ENCODE assay signal across 8 cellular contexts in the genomic region with DNA sequence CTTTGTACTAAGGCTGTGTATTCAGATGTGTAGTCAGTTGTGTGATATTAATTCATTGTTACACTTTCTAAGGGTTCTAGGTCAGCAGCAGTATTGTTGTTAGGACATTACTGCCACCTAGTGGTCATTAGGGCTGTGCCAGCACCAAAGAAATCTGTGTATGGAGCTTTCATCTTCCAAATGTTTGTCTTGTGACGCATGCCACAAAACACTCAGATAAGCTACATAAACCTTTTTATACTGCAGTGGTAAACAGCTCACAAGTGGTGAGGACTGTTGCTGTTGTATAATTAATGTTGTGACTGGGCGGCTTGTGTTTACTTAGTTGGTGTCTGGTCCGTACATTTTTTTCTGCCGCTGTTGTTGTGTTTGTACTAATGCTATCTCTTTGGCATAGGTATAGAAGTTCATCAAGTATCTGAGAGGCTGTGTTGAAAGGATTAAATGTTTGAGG. TPM values are rescaled to one million over a fixed set of nuclear protein-coding genes. Genes with fewer than 3 reads are reported as not detected.
DNase-seq lines count a peak whose midpoint lies in the region; ATAC-seq and TF ChIP-seq lines count a peak whose summit lies in the region.

No MANE protein-coding gene starts in this region.

- DNase-seq in A172 (ENCODE audit: low spot score) (peak; percentile 87), NCI-H2196 (lab: John Stamatoyannopoulos, UW; ENCODE audit: unreplicated experiment) (peak; percentile 80), dedifferentiated amniotic fluid mesenchymal stem cell (ENCODE audit: extremely low spot score) (peak; percentile 88), right lobe of liver (peak in 2 of 3 donors; percentile 41 to 74)
- peak; percentile 43 for DNase-seq in activated CD4-positive, alpha-beta T cell treated with anti-CD3 and anti-CD28 coated beads for 1 hour
- peak; percentile 41 to 42 for DNase-seq in stimulated activated CD8-positive, alpha-beta memory T cell treated with anti-CD3 and anti-CD28 coated beads, Interleukin-15, amount 100 ng/mL, for 48 hours (ENCODE audit: low read depth in 2 of 2)

- H3K27me3 ChIP-seq in right lobe of liver = no peaks in the 10 kb centered on the region

- WGBS in right lobe of liver (ENCODE audit: insufficient coverage, low coverage, low lambda C conversion rate, missing lambda C conversion rate) = 25% methylated on average over 4 of the region's 4 CpGs

- no peak for TF ChIP-seq POLR2A in right lobe of liver (IDR thresholded peaks at IDR 0.05)

- H3K4me3 ChIP-seq in GM12875 (ENCODE audit: low read depth, low read length) = no peak overlapping the region
- H3K4me3 ChIP-seq in right lobe of liver = peak overlapping the region in 1 of 3 donors; percentile 31

- no peaks in the 10 kb centered on the region for H3K36me3 ChIP-seq in right lobe of liver

- intact Hi-C loops in right lobe of liver (cut with DNase I) = no loop called here

- no peaks in the 10 kb centered on the region for H3K4me1 ChIP-seq in right lobe of liver

- H3K9me3 ChIP-seq in right lobe of liver = no peaks in the 10 kb centered on the region

- ATAC-seq in HG03025 (IDR thresholded peaks at IDR 0.05; ENCODE audit: low FRiP score, unreplicated experiment) (peak; percentile 50), right lobe of liver (peak; percentile 97 to 98 (median 98))

- H3K27ac ChIP-seq in right lobe of liver = no peak overlapping the region

- TF ChIP-seq CTCF in GM12875 (IDR thresholded peaks at IDR 0.05; ENCODE audit: borderline replicate concordance, insufficient read depth, low read depth, low read length) (peak; percentile 77), right lobe of liver (IDR thresholded peaks at IDR 0.05) (peak; percentile 95 to 98 (median 97))

RNA-seq across cellular contexts. Expression of gene S1PR1, which starts 51.7 kb away (rescaled TPM):
- total RNA-seq in A172 (2014; rRNA removed; shearing (Covaris generic)) = 0.50 and 0.91 TPM in 2 replicates
- total RNA-seq in right lobe of liver = 10 to 100 TPM in 2 of 6 experiments, 1 to 10 TPM in 4; 9.0 to 14.8 (median 9.3) TPM
